Comparison of ENCODE assay signal across 8 cellular contexts in genomic region chr9:97076731-97077464, GRCh38. TPM values are rescaled to one million over a fixed set of nuclear protein-coding genes. Genes with fewer than 3 reads are reported as not detected.
A peak's percentile ranks its signal among the peaks of the same experiment; 100 is the strongest.
DNase-seq lines count a peak whose midpoint lies in the region; ATAC-seq and TF ChIP-seq lines count a peak whose summit lies in the region.
"Not testable (repeated sequence)": the region's sequence is repeated elsewhere in the genome, so short reads cannot be mapped to it uniquely, and the experiment has no call there.

No MANE protein-coding gene starts in this region.

- not testable (repeated sequence) for TF ChIP-seq CTCF in GM23338 (conservative IDR thresholded peaks at IDR 0.05; ENCODE audit: low read depth in 2 of 2); WTC11 (IDR thresholded peaks at IDR 0.05); dorsolateral prefrontal cortex (IDR thresholded peaks at IDR 0.05 in 54 of 56, conservative IDR thresholded peaks at IDR 0.05 in 2 of 56; ENCODE audit: low read depth in 1 of 56, partially characterized antibody in 56 of 56); upper lobe of right lung (IDR thresholded peaks at IDR 0.05)

- not testable (repeated sequence) for H3K79me2 ChIP-seq in GM23338 (replicated peaks; ENCODE audit: insufficient read depth)

- not testable (repeated sequence) for H3K27ac Mint-ChIP-seq in GM23338; WTC11; natural killer cell treated with Interleukin-12 subunit alpha and Interleukin-12 subunit beta and Interleukin-15 and Interleukin-18, amount 100 ng/mL, for 72 hours

- not testable (repeated sequence) for H3K9me3 Mint-ChIP-seq in GM23338; WTC11; natural killer cell treated with Interleukin-12 subunit alpha and Interleukin-12 subunit beta and Interleukin-15 and Interleukin-18, amount 100 ng/mL, for 72 hours

- DNase-seq in GM23338 (ENCODE audit: low spot score) (peak; percentile 58), WTC11 (ENCODE audit: low spot score) (peak; percentile 25), dorsolateral prefrontal cortex (peak in 1 of 10 donors; percentile 7), retina (peak; percentile 60)
- DNase-seq in Right ventricle myocardium inferior (ENCODE audit: missing footprints); natural killer cell treated with Interleukin-12 subunit alpha and Interleukin-12 subunit beta and Interleukin-15 and Interleukin-18, amount 100 ng/mL, for 72 hours (ENCODE audit: low spot score); stimulated activated naive CD8-positive, alpha-beta T cell treated with anti-CD3 and anti-CD28 coated beads, Interleukin-15, Interleukin-2, amounts not matched to agents 100 U/mL and 50 U/mL, for 24 hours; upper lobe of right lung: not testable (repeated sequence)

- H3K9me2 ChIP-seq in GM23338 (ENCODE audit: insufficient read depth), result not testable (repeated sequence)

- peak overlapping the region; percentile 82 for H3K4me2 ChIP-seq in GM23338

- not testable (repeated sequence) for H3F3A ChIP-seq in GM23338 (replicated peaks; ENCODE audit: low read depth)

- intact Hi-C loops in dorsolateral prefrontal cortex (cut with DNase I); Right ventricle myocardium inferior (cut with DNase I); upper lobe of right lung (cut with DNase I): not testable (repeated sequence)

- peaks cover 39% of the 10 kb centered on the region for H3K4me1 Mint-ChIP-seq in GM23338
- peaks cover 43% of the 10 kb centered on the region for H3K4me1 Mint-ChIP-seq in WTC11
- H3K4me1 Mint-ChIP-seq in natural killer cell treated with Interleukin-12 subunit alpha and Interleukin-12 subunit beta and Interleukin-15 and Interleukin-18, amount 100 ng/mL, for 72 hours (ENCODE audit: low read depth in 2 of 2), result not testable (repeated sequence)

- not testable (repeated sequence) for H3K36me3 ChIP-seq in GM23338 (ENCODE audit: insufficient read depth); upper lobe of right lung

- not testable (repeated sequence) for H4K20me1 ChIP-seq in GM23338 (replicated peaks; ENCODE audit: insufficient read depth)

- H3K4me3 ChIP-seq in GM23338 (peak overlapping the region; percentile 55), dorsolateral prefrontal cortex (peak overlapping the region in 38 of 59 donors; percentile 5 to 54 (median 28))
- not testable (repeated sequence) for H3K4me3 ChIP-seq in upper lobe of right lung

- ATAC-seq in GM23338 (peak; percentile 56), WTC11 (peak; percentile 5; the same call in 1 of the 2 replicates), Right ventricle myocardium inferior (peak; percentile 26), upper lobe of right lung (peak; percentile 31)
- ATAC-seq in natural killer cell treated with Interleukin-12 subunit alpha and Interleukin-12 subunit beta and Interleukin-15 and Interleukin-18, amount 100 ng/mL, for 72 hours, result peak; percentile 20 to 32
- ATAC-seq in stimulated activated naive CD8-positive, alpha-beta T cell treated with anti-CD3 and anti-CD28 coated beads, Interleukin-15, Interleukin-2, amounts not matched to agents 100 U/mL and 50 U/mL, for 24 hours, result peak; percentile 14

- POLR2A ChIA-PET in WTC11 (lab: Charles Lee), result interaction anchor here (1.0 to 1.3 kb wide), 2 partner anchors 25 to 37 kb away, joined by 4 read pairs; partner anchors contain the start of gene CTSV

- not testable (repeated sequence) for H3K9me3 ChIP-seq in upper lobe of right lung

- peaks cover 15% of the 10 kb centered on the region for H3K27me3 ChIP-seq in GM23338 (ENCODE audit: insufficient read depth)
- H3K27me3 ChIP-seq in dorsolateral prefrontal cortex, result peaks cover 0 to 28% (median 8%) of the 10 kb centered on the region in 45 donors
- peaks cover 45% of the 10 kb centered on the region for H3K27me3 ChIP-seq in upper lobe of right lung

- H3K4me1 ChIP-seq in GM23338 (ENCODE audit: insufficient read depth), result peaks cover 18% of the 10 kb centered on the region
- not testable (repeated sequence) for H3K4me1 ChIP-seq in upper lobe of right lung

- not testable (repeated sequence) for H3K27ac ChIP-seq in GM23338 (ENCODE audit: low read depth); dorsolateral prefrontal cortex; upper lobe of right lung

- H2AFZ ChIP-seq in GM23338, result peak overlapping the region; percentile 56; the same call in 1 of the 2 replicates

- H3K4me3 Mint-ChIP-seq in GM23338; WTC11; natural killer cell treated with Interleukin-12 subunit alpha and Interleukin-12 subunit beta and Interleukin-15 and Interleukin-18, amount 100 ng/mL, for 72 hours: not testable (repeated sequence)

- CTCF ChIA-PET in WTC11 (lab: Charles Lee), result interaction anchor here (1.2 to 1.3 kb wide), 2 partner anchors 38 to 201 kb away, joined by 4 read pairs; partner anchors contain the start of gene CTSV

- H3K36me3 Mint-ChIP-seq in GM23338 (ENCODE audit: low read depth); WTC11; natural killer cell treated with Interleukin-12 subunit alpha and Interleukin-12 subunit beta and Interleukin-15 and Interleukin-18, amount 100 ng/mL, for 72 hours: not testable (repeated sequence)

- H3K27me3 Mint-ChIP-seq in GM23338 (ENCODE audit: insufficient read depth, low read depth, poor library complexity); WTC11 (ENCODE audit: low read depth): not testable (repeated sequence)
- peaks cover 43 to 61% of the 10 kb centered on the region in 2 donors for H3K27me3 Mint-ChIP-seq in natural killer cell treated with Interleukin-12 subunit alpha and Interleukin-12 subunit beta and Interleukin-15 and Interleukin-18, amount 100 ng/mL, for 72 hours

RNA-seq across cellular contexts. Expression of gene CTSV, which starts 38.0 kb away (rescaled TPM):
- total RNA-seq in GM23338 (2014; rRNA removed; shearing (Covaris generic)), result 59.1 and 63.4 TPM in 2 replicates
- polyA plus RNA-seq in GM23338 (2016; fragmentation: Nextera tagmentation; extraction: Ambion mirVana), result 89.9 and 97.9 TPM in 2 replicates
- total RNA-seq in WTC11 (2021), result 61.3 to 68.4 TPM (median 64.5 TPM) in 3 replicates
- total RNA-seq in dorsolateral prefrontal cortex, result 1 to 10 TPM in 42 of 120 experiments, under 1 TPM in 68, not detected in 10; 0.16 to 3.2 (median 0.86) TPM
- total RNA-seq in Right ventricle myocardium inferior, result not detected
- total RNA-seq in natural killer cell treated with Interleukin-12 subunit alpha and Interleukin-12 subunit beta and Interleukin-15 and Interleukin-18, amount 100 ng/mL, for 72 hours, result under 1 TPM in 1 of 2 donors, not detected in 1; 0.47 TPM
- total RNA-seq in upper lobe of right lung, result 0.43 TPM

Comparison
In these comparisons a context has a peak if more than half of its experiments do, and no peak if none do; other contexts are left out.
1. ATAC-seq: peak in every context shown above with its lines; median percentile 56 in GM23338; 31 in upper lobe of right lung; 26 in Right ventricle myocardium inferior; 26 in natural killer cell treated with Interleukin-12 subunit alpha and Interleukin-12 subunit beta and Interleukin-15 and Interleukin-18, amount 100 ng/mL, for 72 hours; 14 in stimulated activated naive CD8-positive, alpha-beta T cell treated with anti-CD3 and anti-CD28 coated beads, Interleukin-15, Interleukin-2, amounts not matched to agents 100 U/mL and 50 U/mL, for 24 hours; 5 in WTC11.
2. RNA of gene CTSV, which starts 38.0 kb away (total RNA-seq): 61.3 to 68.4 TPM in WTC11 and 59.1 to 63.4 TPM in GM23338; 0.16 to 3.2 TPM in dorsolateral prefrontal cortex, 0.47 TPM in natural killer cell treated with Interleukin-12 subunit alpha and Interleukin-12 subunit beta and Interleukin-15 and Interleukin-18, amount 100 ng/mL, for 72 hours, 0.43 TPM in upper lobe of right lung (single experiment) and not detected in Right ventricle myocardium inferior (single experiment); every median in the first group is over 10 times any median in the second.